ENCODE assay signal across 21 cellular contexts in the genomic region with DNA sequence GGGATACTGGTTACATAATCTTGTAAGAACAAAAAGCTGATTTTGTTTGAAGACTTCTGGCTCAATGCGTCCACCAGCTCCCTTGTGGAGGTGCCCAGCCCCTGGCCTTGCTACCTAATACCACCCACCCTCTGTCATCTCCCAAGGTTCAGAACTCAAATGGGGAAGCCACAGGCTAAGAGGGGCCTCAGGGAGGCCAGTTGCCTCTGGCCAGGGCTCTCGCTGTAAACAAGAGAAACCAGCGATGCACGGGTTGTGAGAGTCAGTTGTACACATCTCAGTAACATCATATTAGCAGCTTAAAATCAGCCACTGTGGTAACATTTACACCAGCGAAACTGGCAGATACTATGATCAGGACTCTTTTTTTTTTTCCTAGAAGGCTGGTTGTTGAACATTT. TPM values are rescaled to one million over a fixed set of nuclear protein-coding genes. Genes with fewer than 3 reads are reported as not detected.
"Had no signal": no experiment of that assay in that cellular context is flagged by ENCODE, and none has a peak within 500 bp of the region (broad histone marks: within the 10 kb centered on the region; RNA-seq: fewer than 3 reads in every experiment).

No MANE protein-coding gene starts in this region.

- H3K27ac Mint-ChIP-seq: activated CD4-positive, alpha-beta memory T cell treated with anti-CD3 and anti-CD28 coated beads, Interleukin-2, amount 10 ng/mL, durations not matched to agents 7 days and 5 days; activated CD8-positive, alpha-beta memory T cell treated with anti-CD3 and anti-CD28 coated beads, Interleukin-2, amount 10 ng/mL, durations not matched to agents 7 days and 5 days; activated naive CD8-positive, alpha-beta T cell; stimulated activated naive CD8-positive, alpha-beta T cell treated with anti-CD3 and anti-CD28 coated beads, Interleukin-15, Interleukin-2, amounts not matched to agents 100 ng/mL and 50 ng/mL, for 24 hours had no signal

- H3K4me3 Mint-ChIP-seq: activated CD4-positive, alpha-beta memory T cell treated with anti-CD3 and anti-CD28 coated beads, Interleukin-2, amount 10 ng/mL, durations not matched to agents 7 days and 5 days; activated CD8-positive, alpha-beta memory T cell treated with anti-CD3 and anti-CD28 coated beads, Interleukin-2, amount 10 ng/mL, durations not matched to agents 7 days and 5 days; activated naive CD8-positive, alpha-beta T cell; neural crest cell; stimulated activated naive CD8-positive, alpha-beta T cell treated with anti-CD3 and anti-CD28 coated beads, Interleukin-15, Interleukin-2, amounts not matched to agents 100 ng/mL and 50 ng/mL, for 24 hours had no signal

- H3K4me1 ChIP-seq: gastrocnemius medialis, psoas muscle had no signal

- H3K4me3 ChIP-seq: gastrocnemius medialis, psoas muscle, skin epidermis had no signal

- H3K27me3 ChIP-seq: gastrocnemius medialis had no signal

- H3K9me3 ChIP-seq: gastrocnemius medialis, psoas muscle had no signal

- H3K36me3 ChIP-seq: gastrocnemius medialis had no signal

- H3K9me3 Mint-ChIP-seq: activated CD4-positive, alpha-beta memory T cell treated with anti-CD3 and anti-CD28 coated beads, Interleukin-2, amount 10 ng/mL, durations not matched to agents 7 days and 5 days; naive B cell; stimulated activated naive CD8-positive, alpha-beta T cell treated with anti-CD3 and anti-CD28 coated beads, Interleukin-15, Interleukin-2, amounts not matched to agents 100 ng/mL and 50 ng/mL, for 24 hours had no signal

- H3K4me1 Mint-ChIP-seq: activated CD4-positive, alpha-beta memory T cell treated with anti-CD3 and anti-CD28 coated beads, Interleukin-2, amount 10 ng/mL, durations not matched to agents 7 days and 5 days had no signal

- H3K36me3 Mint-ChIP-seq: activated CD8-positive, alpha-beta memory T cell treated with anti-CD3 and anti-CD28 coated beads, Interleukin-2, amount 10 ng/mL, durations not matched to agents 7 days and 5 days; activated naive CD8-positive, alpha-beta T cell had no signal

- FAIRE-seq: bronchial epithelial cell, kidney had no signal

- ATAC-seq: activated CD8-positive, alpha-beta memory T cell treated with anti-CD3 and anti-CD28 coated beads, Interleukin-2, amount 10 ng/mL, durations not matched to agents 7 days and 5 days; gastrocnemius medialis; left lobe of liver; psoas muscle; right cardiac atrium had no signal

- DNase-seq: activated CD4-positive, alpha-beta memory T cell treated with anti-CD3 and anti-CD28 coated beads, Interleukin-2, amount 10 ng/mL, durations not matched to agents 7 days and 5 days; activated CD4-positive, alpha-beta T cell treated with anti-CD3 and anti-CD28 coated beads for 48 hours; activated CD4-positive, CD25-positive, alpha-beta regulatory T cell; activated CD8-positive, alpha-beta memory T cell treated with anti-CD3 and anti-CD28 coated beads, Interleukin-2, amount 10 ng/mL, durations not matched to agents 7 days and 5 days; cortex of kidney; effector CD4-positive, alpha-beta T cell; gastrocnemius medialis; head of caudate nucleus; kidney; naive B cell; psoas muscle; right cardiac atrium; stimulated activated CD4-positive, alpha-beta T cell treated with anti-CD3 and anti-CD28 coated beads, Interleukin-2, amount 100 ng/mL, for 48 hours; T-helper 9 cell had no signal

- H3K27ac ChIP-seq: gastrocnemius medialis, psoas muscle, skin epidermis had no signal

RNA-seq across cellular contexts. Expression of a gene that starts 6.0 kb away (rescaled TPM):
- total RNA-seq: activated CD4-positive, alpha-beta memory T cell treated with anti-CD3 and anti-CD28 coated beads, Interleukin-2, amount 10 ng/mL, durations not matched to agents 7 days and 5 days; gastrocnemius medialis; omental fat pad; psoas muscle; right cardiac atrium had no signal
- polyA plus RNA-seq: psoas muscle had no signal
